Comparison of ENCODE assay signal across 14 cellular contexts in the genomic region with DNA sequence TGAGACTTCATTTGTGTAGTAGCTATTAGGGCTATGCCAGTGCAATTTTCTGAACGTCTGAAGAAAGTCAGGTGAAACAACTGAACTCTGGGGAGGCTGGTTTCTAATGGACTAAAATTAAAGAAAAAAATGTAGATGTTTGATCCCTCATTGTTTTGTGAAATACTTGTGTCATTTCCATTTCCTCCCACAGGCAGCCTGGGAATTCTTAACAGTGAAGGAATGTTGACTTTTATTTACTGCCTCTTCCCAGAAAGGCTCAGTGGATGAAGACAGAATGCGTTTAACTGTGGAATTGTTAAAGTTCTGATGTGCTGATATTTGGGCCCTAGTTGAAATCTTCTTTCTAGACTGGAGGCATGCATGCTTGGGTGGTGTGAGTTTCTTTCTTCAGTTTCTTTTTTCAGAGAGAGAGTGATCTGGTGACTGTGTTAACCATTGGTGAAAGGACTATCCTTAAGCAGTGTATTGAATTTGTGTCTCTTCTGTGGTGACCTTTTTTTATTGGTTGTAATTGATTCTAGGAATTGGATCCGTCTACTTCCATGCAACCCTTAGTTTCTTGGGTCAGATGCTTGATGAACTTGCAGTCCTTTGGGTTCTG. TPM values are rescaled to one million over a fixed set of nuclear protein-coding genes. Genes with fewer than 3 reads are reported as not detected.
A peak's percentile ranks its signal among the peaks of the same experiment; 100 is the strongest.
DNase-seq lines count a peak whose midpoint lies in the region; ATAC-seq, FAIRE-seq and TF ChIP-seq lines count a peak whose summit lies in the region.
"Had no signal": no experiment of that assay in that cellular context is flagged by ENCODE, and none has a peak within 500 bp of the region (broad histone marks: within the 10 kb centered on the region; RNA-seq: fewer than 3 reads in every experiment).

No MANE protein-coding gene starts in this region.

- FAIRE-seq in GM18507 (lab: Jason Lieb, UNC) (peak; percentile 73), urothelium cell line (lab: Jason Lieb, UNC) (no peak)

- DNase-seq in GM18507 (ENCODE audit: extremely low spot score, insufficient read length, low read depth) (no peak), fibroblast of villous mesenchyme (ENCODE audit: low read depth) (peak; percentile 51), neural progenitor cell (ENCODE audit: low spot score) (no peak), urothelium cell line (ENCODE audit: low spot score) (no peak), omental fat pad (ENCODE audit: low spot score) (no peak)
- DNase-seq in activated T-cell treated with anti-CD3 and anti-CD28 coated beads, Interleukin-2, amount 50 U/mL, for 24 hours, result no peak
- DNase-seq: left cardiac atrium; NK-92 treated with Interleukin-12 subunit alpha and Interleukin-12 subunit beta, amount 100 ng/mL, for 24 hours had no signal

- no peak overlapping the region for H3K4me2 ChIP-seq in neural progenitor cell

- H3K9me3 Mint-ChIP-seq in neural progenitor cell, result peaks cover 2% of the 10 kb centered on the region
- no peaks in the 10 kb centered on the region for H3K9me3 Mint-ChIP-seq in activated T-cell treated with anti-CD3 and anti-CD28 coated beads, Interleukin-2, amount 50 U/mL, for 24 hours

- no peak overlapping the region for H3K9ac ChIP-seq in neural progenitor cell

- H3F3A ChIP-seq in neural progenitor cell (ENCODE audit: low read depth), result no peaks in the 10 kb centered on the region

- no peaks in the 10 kb centered on the region for H4K20me1 ChIP-seq in neural progenitor cell (ENCODE audit: low read depth)

- peaks cover 3% of the 10 kb centered on the region for H3K4me1 ChIP-seq in neural progenitor cell
- H3K4me1 ChIP-seq: breast epithelium had no signal

- H3K4me1 Mint-ChIP-seq in neural progenitor cell, result no peaks in the 10 kb centered on the region
- H3K4me1 Mint-ChIP-seq in activated T-cell treated with anti-CD3 and anti-CD28 coated beads, Interleukin-2, amount 50 U/mL, for 24 hours (ENCODE audit: low read depth), result no peaks in the 10 kb centered on the region
- H3K4me1 Mint-ChIP-seq: B cell had no signal

- no peaks in the 10 kb centered on the region for H3K9me3 ChIP-seq in neural progenitor cell (ENCODE audit: low read depth)
- H3K9me3 ChIP-seq: breast epithelium, esophagus muscularis mucosa had no signal

- peaks cover 2% of the 10 kb centered on the region for H3K27me3 Mint-ChIP-seq in neural progenitor cell (ENCODE audit: insufficient read depth, low read depth)
- H3K27me3 Mint-ChIP-seq in activated T-cell treated with anti-CD3 and anti-CD28 coated beads, Interleukin-2, amount 50 U/mL, for 24 hours, result no peaks in the 10 kb centered on the region
- H3K27me3 Mint-ChIP-seq: B cell, progenitor cell of endocrine pancreas had no signal

- no peak overlapping the region for H3K4me3 ChIP-seq in fibroblast of villous mesenchyme (ENCODE audit: low read depth, low read length)
- no peak overlapping the region for H3K4me3 ChIP-seq in neural progenitor cell
- H3K4me3 ChIP-seq: breast epithelium, esophagus muscularis mucosa had no signal

- H3K4me3 Mint-ChIP-seq in neural progenitor cell, result no peak overlapping the region
- H3K4me3 Mint-ChIP-seq in activated T-cell treated with anti-CD3 and anti-CD28 coated beads, Interleukin-2, amount 50 U/mL, for 24 hours, result no peak overlapping the region
- H3K4me3 Mint-ChIP-seq: B cell had no signal

- H3K79me2 ChIP-seq in neural progenitor cell (ENCODE audit: low read depth), result no peaks in the 10 kb centered on the region

- H3K27me3 ChIP-seq in neural progenitor cell, result no peaks in the 10 kb centered on the region
- H3K27me3 ChIP-seq: breast epithelium, esophagus muscularis mucosa had no signal

- H3K36me3 Mint-ChIP-seq in neural progenitor cell, result peaks cover 4% of the 10 kb centered on the region
- peaks cover 6% of the 10 kb centered on the region for H3K36me3 Mint-ChIP-seq in activated T-cell treated with anti-CD3 and anti-CD28 coated beads, Interleukin-2, amount 50 U/mL, for 24 hours (ENCODE audit: low read depth)

- ATAC-seq in GM21529 (IDR thresholded peaks at IDR 0.05; ENCODE audit: unreplicated experiment), result peak; percentile 89
- ATAC-seq in HG03135 (IDR thresholded peaks at IDR 0.05; ENCODE audit: unreplicated experiment), result peak; percentile 75
- ATAC-seq in omental fat pad (ENCODE audit: low FRiP score), result no peak

- TF ChIP-seq CTCF in fibroblast of villous mesenchyme (IDR thresholded peaks at IDR 0.05; ENCODE audit: insufficient read depth, low read depth, low read length) (no peak), neural progenitor cell (IDR thresholded peaks at IDR 0.05) (no peak), omental fat pad (IDR thresholded peaks at IDR 0.05) (no peak)

- H3K27ac Mint-ChIP-seq in neural progenitor cell, result no peak overlapping the region
- no peak overlapping the region for H3K27ac Mint-ChIP-seq in activated T-cell treated with anti-CD3 and anti-CD28 coated beads, Interleukin-2, amount 50 U/mL, for 24 hours
- H3K27ac Mint-ChIP-seq: B cell, progenitor cell of endocrine pancreas had no signal

- H2AFZ ChIP-seq in neural progenitor cell (replicated peaks), result no peak overlapping the region

- H3K27ac ChIP-seq in neural progenitor cell, result no peak overlapping the region
- H3K27ac ChIP-seq: esophagus muscularis mucosa had no signal

- H3K36me3 ChIP-seq in neural progenitor cell, result no peaks in the 10 kb centered on the region
- H3K36me3 ChIP-seq: breast epithelium had no signal

RNA-seq across cellular contexts. Expression of a gene that starts 15.5 kb away (rescaled TPM):
- 0.64 and 4.7 TPM in 2 replicates for total RNA-seq in fibroblast of villous mesenchyme
- total RNA-seq in neural progenitor cell (ENCODE audit: low replicate concordance), result 5.6 and 8.1 TPM in 2 replicates
- total RNA-seq in omental fat pad, result 10 to 100 TPM; 10.4 to 38.1 (median 20.9) TPM

RNA-seq across cellular contexts. Expression of a gene that starts 44.2 kb away (rescaled TPM):
- total RNA-seq in fibroblast of villous mesenchyme (1,027 and 1,067 TPM in 2 replicates), neural progenitor cell (ENCODE audit: low replicate concordance) (2,264 and 3,753 TPM in 2 replicates), omental fat pad (1,000 to 10,000 TPM; 1,226 to 1,596 (median 1,494) TPM)
